ENCODE assay signal across 8 cellular contexts in genomic region chr2:26298638-26299393, GRCh38. TPM values are rescaled to one million over a fixed set of nuclear protein-coding genes. Genes with fewer than 3 reads are reported as not detected.
DNase-seq lines count a peak whose midpoint lies in the region; ATAC-seq, FAIRE-seq and TF ChIP-seq lines count a peak whose summit lies in the region.

No MANE protein-coding gene starts in this region.

- H3K27me3 ChIP-seq in heart left ventricle (no peaks in the 10 kb centered on the region), prostate gland (replicated peaks; ENCODE audit: insufficient read depth) (no peaks in the 10 kb centered on the region)

- TF ChIP-seq CTCF in AG09319 (IDR thresholded peaks at IDR 0.05; ENCODE audit: low read depth, low read length), result no peak
- TF ChIP-seq CTCF in heart left ventricle (IDR thresholded peaks at IDR 0.05), result no peak
- TF ChIP-seq CTCF in prostate gland (IDR thresholded peaks at IDR 0.05), result no peak

- H3K4me1 ChIP-seq in heart left ventricle (peaks cover 0 to 19% (median 5%) of the 10 kb centered on the region in 12 donors), prostate gland (replicated peaks) (no peaks in the 10 kb centered on the region)

- ATAC-seq in heart left ventricle (peak; percentile 45 to 73 (median 72)), HG02623 (IDR thresholded peaks at IDR 0.05; ENCODE audit: unreplicated experiment) (no peak), HG02642 (IDR thresholded peaks at IDR 0.05; ENCODE audit: poor library complexity, unreplicated experiment) (no peak)

- peak overlapping the region in 11 of 12 donors; percentile 28 to 94 (median 68) for H3K27ac ChIP-seq in heart left ventricle
- peak overlapping the region; percentile 85 to 95 for H3K27ac ChIP-seq in prostate gland

- DNase-seq in AG09319 (ENCODE audit: extremely low read depth, low read depth) (peak; percentile 30), M059J (ENCODE audit: low read depth) (peak; percentile 43), heart left ventricle (peak in 2 of 5 donors; percentile 32 to 38), prostate gland (ENCODE audit: low spot score) (peak; percentile 46), H54 (ENCODE audit: insufficient read length, low spot score) (no peak)
- peak; percentile 25 for DNase-seq in activated effector memory CD4-positive, alpha-beta T cell treated with Interleukin-2 at 50 U/mL for 16 hours

- H3K36me3 ChIP-seq in heart left ventricle (no peaks in the 10 kb centered on the region), prostate gland (no peaks in the 10 kb centered on the region)

- H3K9me3 ChIP-seq in heart left ventricle (no peaks in the 10 kb centered on the region), prostate gland (no peaks in the 10 kb centered on the region)

- no peak for FAIRE-seq in H54 (lab: Jason Lieb, UNC)

- TF ChIP-seq POLR2A in heart left ventricle (IDR thresholded peaks at IDR 0.05), result no peak
- peak; percentile 39 for TF ChIP-seq POLR2A in prostate gland (IDR thresholded peaks at IDR 0.05)
- TF ChIP-seq POLR2A in H54 (IDR thresholded peaks at IDR 0.05; ENCODE audit: low read depth, low read length), result no peak

- WGBS in heart left ventricle, 4 donors, result 9 to 16% (median 14%) methylated on average over 30 of the region's 30 CpGs
- WGBS in prostate gland, result 4% methylated on average over 30 of the region's 30 CpGs

- peak overlapping the region; percentile 35 to 82 (median 61) for H3K4me3 ChIP-seq in heart left ventricle
- H3K4me3 ChIP-seq in prostate gland, result peak overlapping the region; percentile 31 to 38

- intact Hi-C loops in heart left ventricle (cut with DNase I) (no loop called here), prostate gland (cut with DNase I) (loop anchor here (5.0 kb wide), 1 partner anchor 52 kb away; no protein-coding TSS in a partner anchor)

RNA-seq across cellular contexts. Expression of gene SELENOI, which starts 47.1 kb away (rescaled TPM):
- total RNA-seq in M059J (2014; rRNA removed; shearing (Covaris generic)), result 11.6 and 19.8 TPM in 2 replicates
- total RNA-seq in heart left ventricle, result 10 to 100 TPM in 6 of 9 donors, 1 to 10 TPM in 3; 8.1 to 14.9 (median 12.0) TPM
- 10 to 100 TPM in 1 of 2 donors, 1 to 10 TPM in 1; 1.9 to 10.2 TPM for polyA plus RNA-seq in heart left ventricle
- total RNA-seq in prostate gland, result 10 to 100 TPM; 14.4 to 15.6 TPM

RNA-seq across cellular contexts. Expression of gene ADGRF3, which starts 47.8 kb away (rescaled TPM):
- 0.10 and 0.12 TPM in 2 replicates for total RNA-seq in M059J (2014; rRNA removed; shearing (Covaris generic))
- total RNA-seq in heart left ventricle, result under 1 TPM in 2 of 9 donors, not detected in 7; 0.13 to 0.69 TPM
- polyA plus RNA-seq in heart left ventricle, result under 1 TPM in 1 of 2 donors, not detected in 1; 0.08 TPM
- total RNA-seq in prostate gland, result under 1 TPM in 1 of 2 donors, not detected in 1; 0.34 TPM

RNA-seq across cellular contexts. Expression of gene HADHB, which starts 54.1 kb away (rescaled TPM):
- 55.6 and 83.1 TPM in 2 replicates for total RNA-seq in M059J (2014; rRNA removed; shearing (Covaris generic))
- 1,000 to 10,000 TPM in 4 of 9 donors, 100 to 1,000 TPM in 5; 684 to 1,915 (median 836) TPM for total RNA-seq in heart left ventricle
- polyA plus RNA-seq in heart left ventricle, result 100 to 1,000 TPM; 526 TPM
- 100 to 1,000 TPM; 119 to 130 TPM for total RNA-seq in prostate gland

RNA-seq across cellular contexts. Expression of gene HADHA, which starts 54.4 kb away (rescaled TPM):
- total RNA-seq in M059J (2014; rRNA removed; shearing (Covaris generic)), result 81.8 and 98.4 TPM in 2 replicates
- total RNA-seq in heart left ventricle (100 to 1,000 TPM; 285 to 786 (median 407) TPM), prostate gland (100 to 1,000 TPM in 1 of 2 donors, 10 to 100 TPM in 1; 96.6 to 107 TPM)
- 100 to 1,000 TPM; 202 to 235 TPM for polyA plus RNA-seq in heart left ventricle

Comparison
In these comparisons a context has a peak if more than half of its experiments do, and no peak if none do; other contexts are left out.
1. ATAC-seq: peak in heart left ventricle (4 of 4); none in HG02623 (single experiment) and HG02642 (single experiment).